1 cellular context compared by ENCODE assay signal in genomic region chr19:8261347-8261746, GRCh38.
TF ChIP-seq lines count a peak whose summit lies in the region.

No MANE protein-coding gene starts in this region.

TF ChIP-seq in WTC11, 78 proteins besides CTCF, POLR2A, EP300 and RAD21 (continued from another document):
- TF ChIP-seq ZNF532 (CRISPR knock-in tag; IDR thresholded peaks at IDR 0.05; ENCODE audit: borderline replicate concordance): no peak
- TF ChIP-seq, protein P1, sequence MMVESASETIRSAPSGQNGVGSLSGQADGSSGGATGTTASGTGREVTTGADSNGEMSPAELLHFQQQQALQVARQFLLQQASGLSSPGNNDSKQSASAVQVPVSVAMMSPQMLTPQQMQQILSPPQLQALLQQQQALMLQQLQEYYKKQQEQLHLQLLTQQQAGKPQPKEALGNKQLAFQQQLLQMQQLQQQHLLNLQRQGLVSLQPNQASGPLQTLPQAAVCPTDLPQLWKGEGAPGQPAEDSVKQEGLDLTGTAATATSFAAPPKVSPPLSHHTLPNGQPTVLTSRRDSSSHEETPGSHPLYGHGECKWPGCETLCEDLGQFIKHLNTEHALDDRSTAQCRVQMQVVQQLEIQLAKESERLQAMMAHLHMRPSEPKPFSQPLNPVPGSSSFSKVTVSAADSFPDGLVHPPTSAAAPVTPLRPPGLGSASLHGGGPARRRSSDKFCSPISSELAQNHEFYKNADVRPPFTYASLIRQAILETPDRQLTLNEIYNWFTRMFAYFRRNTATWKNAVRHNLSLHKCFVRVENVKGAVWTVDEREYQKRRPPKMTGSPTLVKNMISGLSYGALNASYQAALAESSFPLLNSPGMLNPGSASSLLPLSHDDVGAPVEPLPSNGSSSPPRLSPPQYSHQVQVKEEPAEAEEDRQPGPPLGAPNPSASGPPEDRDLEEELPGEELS (CRISPR knock-in tag; IDR thresholded peaks at IDR 0.05): no peak
- no peak for TF ChIP-seq ZNF263 (CRISPR knock-in tag; IDR thresholded peaks at IDR 0.05; ENCODE audit: low read depth)
- no peak for TF ChIP-seq CREM (CRISPR knock-in tag; IDR thresholded peaks at IDR 0.05)
- TF ChIP-seq, protein P2, sequence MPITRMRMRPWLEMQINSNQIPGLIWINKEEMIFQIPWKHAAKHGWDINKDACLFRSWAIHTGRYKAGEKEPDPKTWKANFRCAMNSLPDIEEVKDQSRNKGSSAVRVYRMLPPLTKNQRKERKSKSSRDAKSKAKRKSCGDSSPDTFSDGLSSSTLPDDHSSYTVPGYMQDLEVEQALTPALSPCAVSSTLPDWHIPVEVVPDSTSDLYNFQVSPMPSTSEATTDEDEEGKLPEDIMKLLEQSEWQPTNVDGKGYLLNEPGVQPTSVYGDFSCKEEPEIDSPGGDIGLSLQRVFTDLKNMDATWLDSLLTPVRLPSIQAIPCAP (CRISPR knock-in tag; IDR thresholded peaks at IDR 0.05): no peak
- TF ChIP-seq, protein P3, sequence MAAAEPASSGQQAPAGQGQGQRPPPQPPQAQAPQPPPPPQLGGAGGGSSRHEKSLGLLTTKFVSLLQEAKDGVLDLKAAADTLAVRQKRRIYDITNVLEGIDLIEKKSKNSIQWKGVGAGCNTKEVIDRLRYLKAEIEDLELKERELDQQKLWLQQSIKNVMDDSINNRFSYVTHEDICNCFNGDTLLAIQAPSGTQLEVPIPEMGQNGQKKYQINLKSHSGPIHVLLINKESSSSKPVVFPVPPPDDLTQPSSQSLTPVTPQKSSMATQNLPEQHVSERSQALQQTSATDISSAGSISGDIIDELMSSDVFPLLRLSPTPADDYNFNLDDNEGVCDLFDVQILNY (CRISPR knock-in tag; IDR thresholded peaks at IDR 0.05): no peak
- TF ChIP-seq NR2C2 (CRISPR knock-in tag; IDR thresholded peaks at IDR 0.05): no peak
- TF ChIP-seq, protein P4, sequence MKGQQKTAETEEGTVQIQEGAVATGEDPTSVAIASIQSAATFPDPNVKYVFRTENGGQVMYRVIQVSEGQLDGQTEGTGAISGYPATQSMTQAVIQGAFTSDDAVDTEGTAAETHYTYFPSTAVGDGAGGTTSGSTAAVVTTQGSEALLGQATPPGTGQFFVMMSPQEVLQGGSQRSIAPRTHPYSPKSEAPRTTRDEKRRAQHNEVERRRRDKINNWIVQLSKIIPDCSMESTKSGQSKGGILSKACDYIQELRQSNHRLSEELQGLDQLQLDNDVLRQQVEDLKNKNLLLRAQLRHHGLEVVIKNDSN (CRISPR knock-in tag; IDR thresholded peaks at IDR 0.05): no peak
- TF ChIP-seq SP1 (CRISPR knock-in tag; conservative IDR thresholded peaks at IDR 0.05): no peak
- TF ChIP-seq, protein P5, sequence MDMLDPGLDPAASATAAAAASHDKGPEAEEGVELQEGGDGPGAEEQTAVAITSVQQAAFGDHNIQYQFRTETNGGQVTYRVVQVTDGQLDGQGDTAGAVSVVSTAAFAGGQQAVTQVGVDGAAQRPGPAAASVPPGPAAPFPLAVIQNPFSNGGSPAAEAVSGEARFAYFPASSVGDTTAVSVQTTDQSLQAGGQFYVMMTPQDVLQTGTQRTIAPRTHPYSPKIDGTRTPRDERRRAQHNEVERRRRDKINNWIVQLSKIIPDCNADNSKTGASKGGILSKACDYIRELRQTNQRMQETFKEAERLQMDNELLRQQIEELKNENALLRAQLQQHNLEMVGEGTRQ (CRISPR knock-in tag; IDR thresholded peaks at IDR 0.05): no peak
- no peak for TF ChIP-seq MLX (CRISPR knock-in tag; IDR thresholded peaks at IDR 0.05)
